Comparison of ENCODE assay signal across 26 cellular contexts in the genomic region with DNA sequence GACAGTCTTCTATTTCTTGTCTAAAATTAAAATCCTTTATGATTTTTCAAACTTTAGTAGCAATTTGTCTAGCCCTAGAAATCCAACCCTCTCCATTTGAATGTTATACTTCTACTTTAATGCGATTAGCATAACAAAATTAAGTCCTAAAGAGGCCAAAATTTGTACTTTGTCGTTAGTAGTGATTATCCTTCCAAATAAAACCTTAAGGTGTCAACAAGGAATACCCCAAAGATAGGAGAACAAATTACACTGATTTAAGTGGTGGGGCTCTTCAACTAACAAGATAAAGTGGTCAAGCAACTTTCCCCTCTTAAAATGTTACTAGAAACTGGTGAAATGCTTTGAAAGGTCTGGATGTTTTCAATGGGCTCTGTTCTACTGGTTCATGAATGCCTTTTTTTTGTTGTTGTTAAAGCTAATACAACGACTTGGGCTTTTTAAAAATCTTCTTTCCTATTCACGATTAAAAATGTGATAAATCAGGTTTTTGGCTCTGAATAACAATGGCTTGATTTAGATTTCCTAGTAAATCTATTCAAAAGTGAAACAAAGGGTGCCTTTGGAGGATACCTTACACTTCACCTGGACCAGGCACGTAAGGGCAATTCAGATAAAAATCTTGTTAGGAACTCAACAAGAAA. TPM values are rescaled to one million over a fixed set of nuclear protein-coding genes. Genes with fewer than 3 reads are reported as not detected.
DNase-seq lines count a peak whose midpoint lies in the region; ATAC-seq, FAIRE-seq and TF ChIP-seq lines count a peak whose summit lies in the region.
"Had no signal": no experiment of that assay in that cellular context is flagged by ENCODE, and none has a peak within 500 bp of the region (broad histone marks: within the 10 kb centered on the region; RNA-seq: fewer than 3 reads in every experiment).

No MANE protein-coding gene starts in this region.

- H3K4me2 ChIP-seq in astrocyte (ENCODE audit: low read length), result peak overlapping the region; percentile 28
- H3K4me2 ChIP-seq: PC-9, SK-N-SH had no signal

- TF ChIP-seq CTCF in astrocyte (IDR thresholded peaks at IDR 0.05; ENCODE audit: insufficient read depth, low read depth, low read length) (no peak), Calu3 (IDR thresholded peaks at IDR 0.05; ENCODE audit: unreplicated experiment) (no peak)

- peaks cover 3% of the 10 kb centered on the region for H3K9me3 ChIP-seq in astrocyte (ENCODE audit: insufficient read depth, low read depth, low read length)
- H3K9me3 ChIP-seq: esophagus muscularis mucosa, MG63, SK-N-SH, upper lobe of right lung had no signal

- H3K4me1 ChIP-seq in astrocyte (ENCODE audit: insufficient read depth, low read length), result peaks cover 9% of the 10 kb centered on the region

- H3K4me3 Mint-ChIP-seq in activated naive CD4-positive, alpha-beta T cell treated with anti-CD3 and anti-CD28 coated beads, Interleukin-2, amount 50 U/mL, for 24 hours, result peak overlapping the region; percentile 19
- peak overlapping the region; percentile 34 for H3K4me3 Mint-ChIP-seq in astrocyte (ENCODE audit: unreplicated experiment)
- no peak overlapping the region for H3K4me3 Mint-ChIP-seq in Calu3 (ENCODE audit: low read depth, unreplicated experiment)
- H3K4me3 Mint-ChIP-seq: memory B cell; natural killer cell treated with Interleukin-12 subunit alpha and Interleukin-12 subunit beta and Interleukin-15 and Interleukin-18, amount 100 ng/mL, for 72 hours had no signal

- H3K4me1 Mint-ChIP-seq in activated naive CD4-positive, alpha-beta T cell treated with anti-CD3 and anti-CD28 coated beads, Interleukin-2, amount 50 U/mL, for 24 hours, result peaks cover 18% of the 10 kb centered on the region
- H3K4me1 Mint-ChIP-seq in astrocyte (ENCODE audit: low read depth, unreplicated experiment) (peaks cover 8% of the 10 kb centered on the region), Calu3 (ENCODE audit: low read depth, unreplicated experiment) (no peaks in the 10 kb centered on the region)

- H3K27me3 Mint-ChIP-seq in activated naive CD4-positive, alpha-beta T cell treated with anti-CD3 and anti-CD28 coated beads, Interleukin-2, amount 50 U/mL, for 24 hours, result peaks cover 64% of the 10 kb centered on the region
- H3K27me3 Mint-ChIP-seq in astrocyte (ENCODE audit: low read depth, unreplicated experiment) (peaks cover 38% of the 10 kb centered on the region), Calu3 (ENCODE audit: unreplicated experiment) (peaks cover 14% of the 10 kb centered on the region)

- DNase-seq in activated naive CD4-positive, alpha-beta T cell (lab: John Stamatoyannopoulos, UW), result no peak
- DNase-seq in astrocyte (ENCODE audit: low read depth) (no peak), left kidney (ENCODE audit: low read depth, low spot score) (peak; percentile 20), Calu3 (no peak), GM19240 (ENCODE audit: insufficient read length, low spot score) (no peak), Right ventricle myocardium superior (no peak), HTR-8/SVneo (ENCODE audit: insufficient read length, low spot score) (no peak)
- DNase-seq: activated CD8-positive, alpha-beta memory T cell treated with anti-CD3 and anti-CD28 coated beads, Interleukin-2, amount 50 U/mL, for 48 hours; activated naive CD4-positive, alpha-beta T cell treated with anti-CD3 and anti-CD28 coated beads, Interleukin-2, amount 50 U/mL, for 16 hours; dermis blood vessel endothelial cell; DMS79; MG63; NCI-H1694 treated with DMSO at 0.1 percent for 48 hours; PC-9; stimulated activated CD4-positive, alpha-beta T cell treated with anti-CD3 and anti-CD28 coated beads, Interleukin-15, amount 100 ng/mL, for 24 hours; stimulated activated naive CD4-positive, alpha-beta T cell treated with Interleukin-2 at 50 U/mL for 16 hours; T1000; upper lobe of right lung had no signal

- H3K27ac Mint-ChIP-seq in activated naive CD4-positive, alpha-beta T cell treated with anti-CD3 and anti-CD28 coated beads, Interleukin-2, amount 50 U/mL, for 24 hours, result peak overlapping the region; percentile 41
- no peak overlapping the region for H3K27ac Mint-ChIP-seq in astrocyte (ENCODE audit: unreplicated experiment)
- no peak overlapping the region for H3K27ac Mint-ChIP-seq in Calu3 (ENCODE audit: unreplicated experiment)
- H3K27ac Mint-ChIP-seq: CD14-positive monocyte; memory B cell; natural killer cell treated with Interleukin-12 subunit alpha and Interleukin-12 subunit beta and Interleukin-15 and Interleukin-18, amount 100 ng/mL, for 72 hours had no signal

- BruUV-seq in Calu3 (replicated peaks; lab: Mats Ljungman, UMichigan), result no TSS peak

- peaks cover 14% of the 10 kb centered on the region for H3K9me3 Mint-ChIP-seq in activated naive CD4-positive, alpha-beta T cell treated with anti-CD3 and anti-CD28 coated beads, Interleukin-2, amount 50 U/mL, for 24 hours
- H3K9me3 Mint-ChIP-seq in astrocyte (ENCODE audit: unreplicated experiment) (peaks cover 9% of the 10 kb centered on the region), Calu3 (ENCODE audit: low read depth, unreplicated experiment) (no peaks in the 10 kb centered on the region)
- H3K9me3 Mint-ChIP-seq: natural killer cell treated with Interleukin-12 subunit alpha and Interleukin-12 subunit beta and Interleukin-15 and Interleukin-18, amount 100 ng/mL, for 72 hours had no signal

- H3K9ac ChIP-seq in astrocyte (ENCODE audit: low read length), result no peak overlapping the region
- H3K9ac ChIP-seq: SK-N-SH had no signal

- no peak overlapping the region for H2AFZ ChIP-seq in astrocyte (ENCODE audit: low read depth, low read length)
- H2AFZ ChIP-seq: PC-9 had no signal

- CTCF ChIA-PET in Calu3 (lab: Charles Lee), result no interaction called here

- no peaks in the 10 kb centered on the region for H3K79me2 ChIP-seq in astrocyte (ENCODE audit: insufficient read depth, low read length)

- FAIRE-seq in astrocyte (lab: Jason Lieb, UNC) (no peak), HTR-8/SVneo (lab: Jason Lieb, UNC) (no peak)

- H3K36me3 Mint-ChIP-seq in activated naive CD4-positive, alpha-beta T cell treated with anti-CD3 and anti-CD28 coated beads, Interleukin-2, amount 50 U/mL, for 24 hours, result peaks cover 7% of the 10 kb centered on the region
- H3K36me3 Mint-ChIP-seq in astrocyte (ENCODE audit: low read depth, unreplicated experiment) (no peaks in the 10 kb centered on the region), Calu3 (ENCODE audit: insufficient read depth, unreplicated experiment) (no peaks in the 10 kb centered on the region)
- H3K36me3 Mint-ChIP-seq: memory B cell had no signal

- H3K36me3 ChIP-seq in astrocyte (ENCODE audit: insufficient read depth, low read length), result no peaks in the 10 kb centered on the region
- H3K36me3 ChIP-seq: esophagus muscularis mucosa, MG63, upper lobe of right lung had no signal

- no peak for ATAC-seq in Right ventricle myocardium superior (ENCODE audit: poor library complexity)
- ATAC-seq: natural killer cell treated with Interleukin-12 subunit alpha and Interleukin-12 subunit beta and Interleukin-15 and Interleukin-18, amount 100 ng/mL, for 72 hours; upper lobe of right lung had no signal

- intact Hi-C loops in Calu3 (cut with micrococcal nuclease; ENCODE audit: unreplicated experiment), result no loop called here
- intact Hi-C loops in Right ventricle myocardium superior (cut with DNase I), result no loop called here

- H4K20me1 ChIP-seq in astrocyte (ENCODE audit: insufficient read depth, low read length), result no peaks in the 10 kb centered on the region

- H3K4me3 ChIP-seq in astrocyte (ENCODE audit: insufficient read depth, low read depth, low read length), result no peak overlapping the region
- H3K4me3 ChIP-seq: esophagus muscularis mucosa, MG63, PC-9, upper lobe of right lung had no signal

- peaks cover 77% of the 10 kb centered on the region for H3K27me3 ChIP-seq in astrocyte (ENCODE audit: insufficient read depth, low read length)

- H3K27ac ChIP-seq in astrocyte (ENCODE audit: low read depth, low read length), result no peak overlapping the region
- H3K27ac ChIP-seq: esophagus muscularis mucosa, PC-9, upper lobe of right lung had no signal

RNA-seq across cellular contexts. Expression of a gene that starts 3.3 kb away (rescaled TPM):
- total RNA-seq in astrocyte, result 0.36 and 0.77 TPM in 2 replicates
- total RNA-seq in Calu3 (2022), result not detected in 2 replicates
- not detected for total RNA-seq in Right ventricle myocardium superior
- total RNA-seq: dermis blood vessel endothelial cell; esophagus muscularis mucosa; HT-29; natural killer cell treated with Interleukin-12 subunit alpha and Interleukin-12 subunit beta and Interleukin-15 and Interleukin-18, amount 100 ng/mL, for 72 hours; NCI-H460; PC-9 had no signal
